Comparison of ENCODE assay signal across 1 cellular context in the genomic region with DNA sequence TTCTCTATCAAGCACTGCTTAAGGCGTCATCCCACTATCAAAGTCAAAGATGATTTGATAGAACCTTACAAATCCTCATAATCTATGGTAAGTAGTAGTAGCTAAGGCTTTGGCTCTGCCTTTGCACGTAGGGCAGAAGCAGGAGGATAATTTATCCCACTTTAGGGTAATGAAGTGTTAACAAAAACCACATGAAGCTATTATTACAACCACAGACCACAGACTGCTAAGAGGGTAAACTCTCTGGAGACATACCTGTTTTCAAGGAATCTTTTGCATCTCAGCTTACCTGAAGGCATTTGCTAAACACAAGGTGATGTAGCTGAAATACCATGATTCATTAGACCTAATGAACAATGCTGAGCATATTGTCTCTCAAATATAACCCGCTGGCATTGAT.
TF ChIP-seq lines count a peak whose summit lies in the region.

No MANE protein-coding gene starts in this region.

TF ChIP-seq in GM23338, 12 proteins besides CTCF, POLR2A, EP300 and RAD21 (continued from another document):
- TF ChIP-seq ZNF462 (CRISPR knock-in tag; IDR thresholded peaks at IDR 0.05), result no peak
